In the genomic region with DNA sequence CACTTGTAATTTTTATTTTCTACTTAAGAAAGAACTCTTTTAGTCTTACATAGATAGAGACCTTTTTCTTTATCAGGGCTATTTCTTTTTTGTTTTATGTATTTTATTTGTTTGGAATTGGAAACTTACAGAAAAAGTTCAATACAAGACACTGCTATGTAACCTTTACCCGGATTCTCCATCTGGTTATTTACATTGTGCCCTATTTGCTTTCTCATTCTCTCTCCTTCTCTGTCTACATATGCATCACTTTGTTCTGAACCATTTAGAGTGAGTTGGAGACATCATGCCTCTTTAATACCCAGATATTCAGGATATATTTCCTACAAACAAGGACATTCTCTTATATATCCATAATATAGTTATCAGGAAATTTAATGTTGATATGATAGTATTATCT, we compare ENCODE assay signal across 29 cellular contexts. TPM values are rescaled to one million over a fixed set of nuclear protein-coding genes. Genes with fewer than 3 reads are reported as not detected.
DNase-seq lines count a peak whose midpoint lies in the region; ATAC-seq, FAIRE-seq and TF ChIP-seq lines count a peak whose summit lies in the region.
"Had no signal": no experiment of that assay in that cellular context is flagged by ENCODE, and none has a peak within 500 bp of the region (broad histone marks: within the 10 kb centered on the region; RNA-seq: fewer than 3 reads in every experiment).

No MANE protein-coding gene starts in this region.

- H3K9me2 ChIP-seq in PC-9 (ENCODE audit: insufficient read depth) = no peaks in the 10 kb centered on the region

- H3K4me3 ChIP-seq in pancreas (no peak overlapping the region), PC-9 (no peak overlapping the region)
- H3K4me3 ChIP-seq: BLaER1 had no signal

- no peak for TF ChIP-seq CTCF in pancreas (IDR thresholded peaks at IDR 0.05)
- TF ChIP-seq CTCF in omental fat pad (IDR thresholded peaks at IDR 0.05) = no peak
- TF ChIP-seq CTCF in PC-9 (conservative IDR thresholded peaks at IDR 0.05) = no peak

- no peak for ATAC-seq in pancreas
- no peak for ATAC-seq in omental fat pad (ENCODE audit: low FRiP score)

- no TSS peak for BruUV-seq in PC-9 (replicated peaks; lab: Mats Ljungman, UMichigan)

- H3K4me2 ChIP-seq in PC-9 = no peak overlapping the region
- H3K4me2 ChIP-seq: BLaER1 had no signal

- H4K20me1 ChIP-seq in PC-9 (ENCODE audit: insufficient read depth) = no peaks in the 10 kb centered on the region
- H4K20me1 ChIP-seq: BLaER1 had no signal

- H3K4me1 ChIP-seq in pancreas (no peaks in the 10 kb centered on the region), PC-9 (replicated peaks; ENCODE audit: insufficient read depth) (no peaks in the 10 kb centered on the region)
- H3K4me1 ChIP-seq: BE2C, BLaER1 had no signal

- WGBS in pancreas, 2 donors = 48 to 49% methylated on average over 1 of the region's 1 CpG

- H3K9me3 ChIP-seq in pancreas (no peaks in the 10 kb centered on the region), PC-9 (ENCODE audit: insufficient read depth, low read depth) (no peaks in the 10 kb centered on the region)
- H3K9me3 ChIP-seq: BE2C, BLaER1 had no signal

- H3K79me2 ChIP-seq in PC-9 (ENCODE audit: low read depth) = no peaks in the 10 kb centered on the region

- intact Hi-C loops in pancreas (cut with DNase I) = no loop called here
- intact Hi-C loops in PC-9 (cut with micrococcal nuclease; ENCODE audit: unreplicated experiment) = no loop called here

- H3K36me3 ChIP-seq in pancreas (no peaks in the 10 kb centered on the region), PC-9 (ENCODE audit: low read depth) (no peaks in the 10 kb centered on the region)
- H3K36me3 ChIP-seq: BE2C, BLaER1 had no signal

- no peaks in the 10 kb centered on the region for H3F3A ChIP-seq in PC-9 (ENCODE audit: insufficient read depth, low read depth)

- peak; percentile 31 for DNase-seq in DMS53 (lab: John Stamatoyannopoulos, UW)
- DNase-seq in DMS53 treated with DMSO at 0.1 percent for 48 hours (lab: John Stamatoyannopoulos, UW; ENCODE audit: unreplicated experiment) = peak; percentile 3
- peak; percentile 9 for DNase-seq in HuH-7.5 (ENCODE audit: low spot score)
- no peak for DNase-seq in pancreas
- no peak for DNase-seq in omental fat pad (ENCODE audit: low spot score)
- no peak for DNase-seq in retina
- DNase-seq in PC-9 = no peak
- DNase-seq: 8988T; ACHN; BE2C; C1 segment of cervical spinal cord; CD4-positive, alpha-beta memory T cell; CD4-positive, CD25-positive, alpha-beta regulatory T cell; CD8-positive, alpha-beta memory T cell; COR-L47; DMS 273 treated with DMSO at 0.1 percent for 48 hours; DMS153; DMS79; DND-41; EL; GF-D8 had no signal

- H3K27ac ChIP-seq in pancreas (no peak overlapping the region), PC-9 (no peak overlapping the region)
- H3K27ac ChIP-seq: BLaER1 had no signal

- FAIRE-seq in pancreas (lab: Jason Lieb, UNC) = peak; percentile 9
- FAIRE-seq: A204.1, GM12891, GM18507 had no signal

- no peak overlapping the region for H2AFZ ChIP-seq in PC-9

- CTCF ChIA-PET in PC-9 (lab: Charles Lee) = no interaction called here

- H3K27me3 ChIP-seq in pancreas = no peaks in the 10 kb centered on the region
- H3K27me3 ChIP-seq in PC-9 (ENCODE audit: insufficient read depth, low read depth) = no peaks in the 10 kb centered on the region
- H3K27me3 ChIP-seq: BE2C, BLaER1 had no signal

- POLR2A ChIA-PET in PC-9 (lab: Charles Lee; ENCODE audit: unreplicated experiment) = no interaction called here

RNA-seq across cellular contexts. Expression of a gene that starts 18.3 kb away (rescaled TPM):
- total RNA-seq in pancreas (under 1 TPM in 4 of 6 donors, not detected in 2; 0.09 to 0.42 (median 0.30) TPM), omental fat pad (under 1 TPM in 2 of 4 donors, not detected in 2; 0.25 to 0.28 TPM), PC-9 (2021) (1.8 and 3.4 TPM in 2 replicates)
- polyA plus RNA-seq in pancreas = under 1 TPM; 0.34 to 0.45 TPM
- total RNA-seq: A673; CD4-positive, CD25-positive, alpha-beta regulatory T cell; Daoy; G401 had no signal
- polyA plus RNA-seq: CD14-positive monocyte; CD4-positive, alpha-beta memory T cell; CD4-positive, CD25-positive, alpha-beta regulatory T cell; CD8-positive, alpha-beta memory T cell had no signal

Comparison
In these comparisons a context has a peak if more than half of its experiments do, and no peak if none do; other contexts are left out.
1. DNase-seq: peak in DMS53 (single experiment), DMS53 treated with DMSO at 0.1 percent for 48 hours (single experiment) and HuH-7.5 (single experiment); none in pancreas (0 of 6), omental fat pad (single experiment), retina (single experiment) and PC-9 (0 of 2).